9 cellular contexts compared by ENCODE assay signal in genomic region chr1:39411526-39411925, GRCh38.
A peak's percentile ranks its signal among the peaks of the same experiment; 100 is the strongest.
DNase-seq lines count a peak whose midpoint lies in the region; ATAC-seq and TF ChIP-seq lines count a peak whose summit lies in the region.
"Had no signal": no experiment of that assay in that cellular context is flagged by ENCODE, and none has a peak within 500 bp of the region (broad histone marks: within the 10 kb centered on the region; RNA-seq: fewer than 3 reads in every experiment).

No MANE protein-coding gene starts in this region.

- H3K27ac ChIP-seq in mesenchymal stem cell (ENCODE audit: low read length, poor library complexity, severe bottlenecking): peak overlapping the region; percentile 90
- H3K27ac ChIP-seq: parathyroid adenoma had no signal

- peak overlapping the region; percentile 91 for H3K9ac ChIP-seq in mesenchymal stem cell (ENCODE audit: low read length)
- H3K9ac ChIP-seq: parathyroid adenoma had no signal

- H2AK5ac ChIP-seq in mesenchymal stem cell (ENCODE audit: low read length, severe bottlenecking): no peak overlapping the region

- H3K23ac ChIP-seq in mesenchymal stem cell (ENCODE audit: low read length in 2 of 2): no peak overlapping the region

- H3K4me1 ChIP-seq in mesenchymal stem cell (ENCODE audit: control insufficient read depth, insufficient read depth, low read depth, low read length): peaks cover 14% of the 10 kb centered on the region

- H3K9me3 Mint-ChIP-seq in activated naive CD8-positive, alpha-beta T cell (ENCODE audit: low read depth): no peaks in the 10 kb centered on the region
- H3K9me3 Mint-ChIP-seq in activated naive CD8-positive, alpha-beta T cell treated with anti-CD3 and anti-CD28 coated beads for 36 hours: no peaks in the 10 kb centered on the region
- no peaks in the 10 kb centered on the region for H3K9me3 Mint-ChIP-seq in type B pancreatic cell

- H3K4me2 ChIP-seq in mesenchymal stem cell (ENCODE audit: low read length, poor library complexity, severe bottlenecking): peak overlapping the region; percentile 49

- ATAC-seq in GM18858 (IDR thresholded peaks at IDR 0.05; ENCODE audit: unreplicated experiment): no peak

- H3K36me3 Mint-ChIP-seq in activated naive CD8-positive, alpha-beta T cell: peaks cover 3% of the 10 kb centered on the region
- H3K36me3 Mint-ChIP-seq in activated naive CD8-positive, alpha-beta T cell treated with anti-CD3 and anti-CD28 coated beads for 36 hours: peaks cover 10% of the 10 kb centered on the region
- H3K36me3 Mint-ChIP-seq in type B pancreatic cell: peaks cover 30% of the 10 kb centered on the region

- no peak overlapping the region for H4K8ac ChIP-seq in mesenchymal stem cell (ENCODE audit: low read length)

- H3K27me3 Mint-ChIP-seq in activated naive CD8-positive, alpha-beta T cell: no peaks in the 10 kb centered on the region
- no peaks in the 10 kb centered on the region for H3K27me3 Mint-ChIP-seq in activated naive CD8-positive, alpha-beta T cell treated with anti-CD3 and anti-CD28 coated beads for 36 hours
- H3K27me3 Mint-ChIP-seq in type B pancreatic cell: no peaks in the 10 kb centered on the region

- H3K27ac Mint-ChIP-seq in activated naive CD8-positive, alpha-beta T cell: no peak overlapping the region
- H3K27ac Mint-ChIP-seq in activated naive CD8-positive, alpha-beta T cell treated with anti-CD3 and anti-CD28 coated beads for 36 hours: no peak overlapping the region
- H3K27ac Mint-ChIP-seq in type B pancreatic cell: peak overlapping the region; percentile 74

- H3K36me3 ChIP-seq in mesenchymal stem cell (ENCODE audit: control insufficient read depth in 1 of 2, insufficient read depth in 2 of 2, low read depth in 1 of 2, low read length in 2 of 2): peaks cover 15 to 34% of the 10 kb centered on the region in 2 experiments

- no peak overlapping the region for H2BK120ac ChIP-seq in mesenchymal stem cell (ENCODE audit: low read depth, low read length)

- H3K14ac ChIP-seq in mesenchymal stem cell (ENCODE audit: low read length in 2 of 2): no peak overlapping the region

- H4K91ac ChIP-seq in mesenchymal stem cell (ENCODE audit: low read length): no peak overlapping the region

- WGBS in mesenchymal stem cell: 70% methylated on average over 2 of the region's 2 CpGs

- TF ChIP-seq CTCF in cardiac fibroblast (IDR thresholded peaks at IDR 0.05; ENCODE audit: low read depth, low read length) (no peak), type B pancreatic cell (conservative IDR thresholded peaks at IDR 0.05) (no peak)

- no peak overlapping the region for H2BK15ac ChIP-seq in mesenchymal stem cell (ENCODE audit: low read depth, poor library complexity, severe bottlenecking)

- peak overlapping the region; percentile 13 to 70 for H3K4me3 ChIP-seq in cardiac fibroblast (replicated peaks in 1 of 2; ENCODE audit: low read depth in 2 of 2, low read length in 2 of 2)
- H3K4me3 ChIP-seq in mesenchymal stem cell (ENCODE audit: insufficient read depth in 1 of 2, low read depth in 1 of 2, low read length in 2 of 2): peak overlapping the region; percentile 61 to 83

- DNase-seq in activated naive CD8-positive, alpha-beta T cell treated with anti-CD3 and anti-CD28 coated beads for 36 hours: no peak
- peak in 1 of 2 donors; percentile 17 for DNase-seq in cardiac fibroblast (ENCODE audit: low read depth in 2 of 2)
- no peak for DNase-seq in mesenchymal stem cell
- no peak for DNase-seq in type B pancreatic cell (ENCODE audit: extremely low spot score, unreplicated experiment)
- DNase-seq in SHP77 (lab: John Stamatoyannopoulos, UW): no peak
- DNase-seq in activated naive CD4-positive, alpha-beta T cell (lab: John Stamatoyannopoulos, UW): no peak

- H3K27me3 ChIP-seq in mesenchymal stem cell (ENCODE audit: control insufficient read depth in 1 of 2, insufficient read depth in 1 of 2, low read length in 2 of 2): no peaks in the 10 kb centered on the region

- no peak overlapping the region for H3K18ac ChIP-seq in mesenchymal stem cell (ENCODE audit: low read depth in 1 of 2, low read length in 2 of 2)

- no peaks in the 10 kb centered on the region for H3K9me3 ChIP-seq in mesenchymal stem cell (ENCODE audit: control insufficient read depth, low read length)

- H3K79me1 ChIP-seq in mesenchymal stem cell (replicated peaks; ENCODE audit: low read length, poor library complexity, severe bottlenecking): no peaks in the 10 kb centered on the region

- H2AFZ ChIP-seq in mesenchymal stem cell (ENCODE audit: low read depth, low read length): no peak overlapping the region
- H2AFZ ChIP-seq: parathyroid adenoma had no signal

- H2BK5ac ChIP-seq in mesenchymal stem cell (ENCODE audit: low read depth, low read length, poor library complexity, severe bottlenecking): no peak overlapping the region

- peak overlapping the region; percentile 65 for H3K4me3 Mint-ChIP-seq in activated naive CD8-positive, alpha-beta T cell
- no peak overlapping the region for H3K4me3 Mint-ChIP-seq in activated naive CD8-positive, alpha-beta T cell treated with anti-CD3 and anti-CD28 coated beads for 36 hours
- H3K4me3 Mint-ChIP-seq in type B pancreatic cell: peak overlapping the region; percentile 80

- no peak overlapping the region for H2BK12ac ChIP-seq in mesenchymal stem cell (ENCODE audit: low read length in 2 of 2)

- peaks cover 63% of the 10 kb centered on the region for H3K4me1 Mint-ChIP-seq in activated naive CD8-positive, alpha-beta T cell (ENCODE audit: low read depth)
- H3K4me1 Mint-ChIP-seq in activated naive CD8-positive, alpha-beta T cell treated with anti-CD3 and anti-CD28 coated beads for 36 hours: peaks cover 54% of the 10 kb centered on the region
- H3K4me1 Mint-ChIP-seq in type B pancreatic cell (ENCODE audit: unreplicated experiment): peaks cover 68% of the 10 kb centered on the region

- no peak overlapping the region for H3K4ac ChIP-seq in mesenchymal stem cell (ENCODE audit: low read depth in 1 of 2, low read length in 2 of 2)
